8 cellular contexts compared by ENCODE assay signal in genomic region chr14:20454645-20455354, GRCh38. TPM values are rescaled to one million over a fixed set of nuclear protein-coding genes. Genes with fewer than 3 reads are reported as not detected.
DNase-seq lines count a peak whose midpoint lies in the region; ATAC-seq and TF ChIP-seq lines count a peak whose summit lies in the region.

TSS of gene APEX1 (plus strand) at chr14:20455226. CDS start at chr14:20455646, 420 bp downstream.
TSS of gene OSGEP (minus strand) at chr14:20454812. CDS start at chr14:20454683, 129 bp downstream.

- peak within 1 kb of the TSS; percentile 45 for H3K4me3 Mint-ChIP-seq in T-helper 2 cell treated with Interferon-gamma antibody and Interleukin-4, amounts not matched to agents 5 μg/mL and 100 μg/mL, for 36 hours

- TF ChIP-seq POLR2A in uterus (IDR thresholded peaks at IDR 0.05): peak; percentile 66 to 89

- H3K36me3 ChIP-seq in ascending aorta (peaks cover 46 to 60% of the 10 kb centered on the region in 2 donors), uterus (no peaks in the 10 kb centered on the region)

- intact Hi-C loops in ascending aorta (cut with DNase I): loop anchor here (1.0 to 5.0 kb wide), 4 partner anchors 14 to 1003 kb away; partner anchors contain the start of genes CHD8, PNP and TEP1
- intact Hi-C loops in right cardiac atrium (cut with DNase I): loop anchor here in 1 of 4 donors (10.0 kb wide), 1 partner anchor 110 kb away; the partner anchor contains the start of gene PARP2
- intact Hi-C loops in uterus (cut with DNase I; ENCODE audit: low total_unique reads): no loop called here

- H3K9me3 ChIP-seq in ascending aorta (no peaks in the 10 kb centered on the region), right cardiac atrium (ENCODE audit: control insufficient read depth, low read length) (no peaks in the 10 kb centered on the region), uterus (no peaks in the 10 kb centered on the region)

- peak within 1 kb of the TSS; percentile 83 to 99 for H3K4me3 ChIP-seq in ascending aorta
- peak within 1 kb of the TSS; percentile 61 for H3K4me3 ChIP-seq in right cardiac atrium (ENCODE audit: low read length)
- H3K4me3 ChIP-seq in uterus: peak within 1 kb of the TSS; percentile 73 to 90

- under 1% methylated on average over 44 of the region's 44 CpGs for WGBS in right cardiac atrium

- H3K9me3 Mint-ChIP-seq in T-helper 2 cell treated with Interferon-gamma antibody and Interleukin-4, amounts not matched to agents 5 μg/mL and 100 μg/mL, for 36 hours: no peaks in the 10 kb centered on the region

- H3K4me1 ChIP-seq in ascending aorta (peaks cover 7 to 20% of the 10 kb centered on the region in 2 donors), right cardiac atrium (ENCODE audit: control insufficient read depth, insufficient read depth, low read length) (peaks cover 3% of the 10 kb centered on the region), uterus (peaks cover 0 to 8% of the 10 kb centered on the region in 2 donors)

- no peaks in the 10 kb centered on the region for H3K27me3 ChIP-seq in ascending aorta
- H3K27me3 ChIP-seq in right cardiac atrium (ENCODE audit: control insufficient read depth, insufficient read depth): no peaks in the 10 kb centered on the region
- no peaks in the 10 kb centered on the region for H3K27me3 ChIP-seq in uterus

- H3K36me3 Mint-ChIP-seq in T-helper 2 cell treated with Interferon-gamma antibody and Interleukin-4, amounts not matched to agents 5 μg/mL and 100 μg/mL, for 36 hours (ENCODE audit: low read depth): peaks cover 29% of the 10 kb centered on the region

- TF ChIP-seq CTCF in ascending aorta (IDR thresholded peaks at IDR 0.05) (no peak), uterus (IDR thresholded peaks at IDR 0.05) (peak in 1 of 4 experiments; percentile 1)

- no peaks in the 10 kb centered on the region for H3K27me3 Mint-ChIP-seq in T-helper 2 cell treated with Interferon-gamma antibody and Interleukin-4, amounts not matched to agents 5 μg/mL and 100 μg/mL, for 36 hours (ENCODE audit: low read depth)

- DNase-seq in NCI-H187 treated with DMSO at 0.1 percent for 48 hours (lab: John Stamatoyannopoulos, UW) (peak; percentile 96), ascending aorta (ENCODE audit: low spot score in 2 of 2) (peak; percentile 93 to 99), right cardiac atrium (peak; percentile 99), pulmonary artery endothelial cell (ENCODE audit: low read depth, low spot score) (peak; percentile 96), uterus (peak; percentile 97 to 98)
- peak; percentile 98 for DNase-seq in T-helper 2 cell treated with Interferon-gamma antibody and Interleukin-4, amounts not matched to agents 5 μg/mL and 100 μg/mL, for 36 hours (ENCODE audit: low spot score)

- H3K27ac ChIP-seq in ascending aorta: peak within 1 kb of the TSS; percentile 93 to 97
- peak within 1 kb of the TSS; percentile 89 for H3K27ac ChIP-seq in right cardiac atrium (ENCODE audit: low read length)
- peak within 1 kb of the TSS; percentile 90 for H3K27ac ChIP-seq in uterus

- ATAC-seq in GM18499 (IDR thresholded peaks at IDR 0.05; ENCODE audit: insufficient read depth, unreplicated experiment) (peak; percentile 74), HG02943 (IDR thresholded peaks at IDR 0.05; ENCODE audit: low read depth, unreplicated experiment) (peak; percentile 82), right cardiac atrium (peak; percentile 97)

- H3K27ac Mint-ChIP-seq in T-helper 2 cell treated with Interferon-gamma antibody and Interleukin-4, amounts not matched to agents 5 μg/mL and 100 μg/mL, for 36 hours: no peak within 1 kb of the TSS

- peaks cover 13% of the 10 kb centered on the region for H3K4me1 Mint-ChIP-seq in T-helper 2 cell treated with Interferon-gamma antibody and Interleukin-4, amounts not matched to agents 5 μg/mL and 100 μg/mL, for 36 hours (ENCODE audit: low read depth)

RNA-seq across cellular contexts. Expression of gene APEX1, which starts in this region (rescaled TPM):
- total RNA-seq in ascending aorta (21.5 TPM), right cardiac atrium (10 to 100 TPM; 71.5 to 95.2 (median 90.3) TPM), pulmonary artery endothelial cell (128 and 143 TPM in 2 replicates), uterus (100 to 1,000 TPM in 1 of 4 donors, 10 to 100 TPM in 3; 52.4 to 208 (median 93.3) TPM)
- 75.8 TPM for polyA plus RNA-seq in right cardiac atrium

RNA-seq across cellular contexts. Expression of gene OSGEP, which starts in this region (rescaled TPM):
- total RNA-seq in ascending aorta (26.7 TPM), right cardiac atrium (10 to 100 TPM; 17.6 to 21.9 (median 19.5) TPM), pulmonary artery endothelial cell (38.4 and 42.6 TPM in 2 replicates), uterus (100 to 1,000 TPM in 1 of 4 donors, 10 to 100 TPM in 3; 38.7 to 105 (median 53.0) TPM)
- 18.1 TPM for polyA plus RNA-seq in right cardiac atrium

Comparison
In these comparisons a context has a peak if more than half of its experiments do, and no peak if none do; other contexts are left out.
1. Peak in every context shown above with its lines: DNase-seq, ATAC-seq, H3K4me3 ChIP-seq and H3K27ac ChIP-seq.